In genomic region chr5:178213748-178214151, GRCh38 we compare ENCODE assay signal across 1 cellular context.
TF ChIP-seq lines count a peak whose summit lies in the region.

No MANE protein-coding gene starts in this region.

TF ChIP-seq in GM12878, 131 proteins besides CTCF, POLR2A, EP300 and RAD21:
- TF ChIP-seq CREM (IDR thresholded peaks at IDR 0.05; ENCODE audit: low read depth) (no peak), PKNOX1 (IDR thresholded peaks at IDR 0.05) (peak; percentile 62)
TF ChIP-seq in GM12878: peak in this region for 1.
